In genomic region chr1:154608522-154609294, GRCh38 we compare ENCODE assay signal across 1 cellular context.
TF ChIP-seq lines count a peak whose summit lies in the region.

No MANE protein-coding gene starts in this region.

TF ChIP-seq in HEK293, 187 proteins besides CTCF, POLR2A, EP300 and RAD21 (continued from another document and continues in another):
- no peak for TF ChIP-seq PRDM2 (tag by site-specific recombination; IDR thresholded peaks at IDR 0.05; ENCODE audit: borderline replicate concordance)
- TF ChIP-seq GLIS2 (tag by site-specific recombination; IDR thresholded peaks at IDR 0.05): peak; percentile 41
- TF ChIP-seq ZBTB11 (tag by site-specific recombination; conservative IDR thresholded peaks at IDR 0.05; ENCODE audit: low read depth): no peak
- TF ChIP-seq ZBTB17 (tag by site-specific recombination; IDR thresholded peaks at IDR 0.05): peak; percentile 58
- no peak for TF ChIP-seq HOXD13 (CRISPR knock-in tag; IDR thresholded peaks at IDR 0.05; ENCODE audit: borderline replicate concordance)
- no peak for TF ChIP-seq ZNF404 (tag by site-specific recombination; IDR thresholded peaks at IDR 0.05)
- TF ChIP-seq ZNF48 (tag by site-specific recombination; IDR thresholded peaks at IDR 0.05): no peak
- TF ChIP-seq ZNF138 (tag by site-specific recombination; IDR thresholded peaks at IDR 0.05; ENCODE audit: borderline replicate concordance): no peak
- TF ChIP-seq ZNF214 (tag by site-specific recombination; IDR thresholded peaks at IDR 0.05; ENCODE audit: borderline replicate concordance): no peak
- no peak for TF ChIP-seq ZNF473 (tag by site-specific recombination; IDR thresholded peaks at IDR 0.05)
- TF ChIP-seq TSHZ1 (tag by site-specific recombination; IDR thresholded peaks at IDR 0.05; ENCODE audit: borderline replicate concordance): no peak
- TF ChIP-seq KLF16 (tag by site-specific recombination; IDR thresholded peaks at IDR 0.05): no peak
- TF ChIP-seq ZNF148 (tag by site-specific recombination; IDR thresholded peaks at IDR 0.05; ENCODE audit: borderline replicate concordance): no peak
- 0 out of 2 replicates have a peak, but pooled peaks have one; percentile 4 for TF ChIP-seq REST (tag by site-specific recombination; IDR thresholded peaks at IDR 0.05)
- no peak for TF ChIP-seq TCF7L2 (IDR thresholded peaks at IDR 0.05; ENCODE audit: borderline replicate concordance, low read depth, low read length)
- TF ChIP-seq MZF1 (tag by site-specific recombination; IDR thresholded peaks at IDR 0.05; ENCODE audit: borderline replicate concordance): no peak
- TF ChIP-seq ZNF223 (tag by site-specific recombination; IDR thresholded peaks at IDR 0.05): no peak
- no peak for TF ChIP-seq ZBTB48 (tag by site-specific recombination; IDR thresholded peaks at IDR 0.05)
- no peak for TF ChIP-seq ZNF16 (tag by site-specific recombination; IDR thresholded peaks at IDR 0.05; ENCODE audit: low read depth)
- 0 out of 2 replicates have a peak, but pooled peaks have one; percentile 37 for TF ChIP-seq SP7 (tag by site-specific recombination; IDR thresholded peaks at IDR 0.05)
- peak; percentile 63 for TF ChIP-seq ZNF335 (tag by site-specific recombination; conservative IDR thresholded peaks at IDR 0.05)
- peak; percentile 56; the same call in 1 of the 2 replicates for TF ChIP-seq PRDM10 (tag by site-specific recombination; IDR thresholded peaks at IDR 0.05)
- TF ChIP-seq ZBTB1 (tag by site-specific recombination; IDR thresholded peaks at IDR 0.05): no peak
- TF ChIP-seq ZNF692 (tag by site-specific recombination; IDR thresholded peaks at IDR 0.05): no peak
- no peak for TF ChIP-seq PRDM1 (tag by site-specific recombination; IDR thresholded peaks at IDR 0.05)
- no peak for TF ChIP-seq ZNF530 (tag by site-specific recombination; IDR thresholded peaks at IDR 0.05; ENCODE audit: low read depth)
